1 cellular context compared by ENCODE assay signal in the genomic region with DNA sequence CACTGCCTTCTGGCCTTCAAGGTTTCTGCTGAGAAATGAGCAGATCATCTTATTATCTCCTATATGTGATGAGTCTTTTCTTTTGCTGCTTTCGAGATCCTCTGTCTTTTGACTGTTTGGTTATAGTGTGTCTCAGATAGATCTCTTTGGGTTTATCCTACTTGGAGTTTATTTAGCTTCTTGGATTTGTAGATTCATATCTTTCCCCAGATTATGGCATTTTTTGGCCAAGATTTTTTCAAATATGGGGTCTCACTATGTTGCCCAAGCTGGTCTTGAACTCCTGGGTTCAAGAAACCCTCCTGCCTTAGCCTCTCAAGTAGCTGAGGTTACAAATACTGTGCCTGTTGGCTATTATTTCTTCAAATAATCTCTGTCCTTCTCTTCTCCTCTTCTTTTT.
TF ChIP-seq lines count a peak whose summit lies in the region.

No MANE protein-coding gene starts in this region.

TF ChIP-seq in K562, 482 proteins besides CTCF, POLR2A, EP300 and RAD21 (continued from another document):
- TF ChIP-seq TAF1 (IDR thresholded peaks at IDR 0.05; ENCODE audit: control insufficient read depth, extremely low read depth, insufficient read depth, low read length, severe bottlenecking) (no peak), NEUROD1 (IDR thresholded peaks at IDR 0.05; ENCODE audit: borderline replicate concordance, low read depth, low read length, partially characterized antibody) (no peak), SAP30 (IDR thresholded peaks at IDR 0.05; ENCODE audit: borderline replicate concordance, insufficient read depth, low read depth, low read length, poor library complexity, severe bottlenecking) (no peak), GABPB1 (CRISPR knock-in tag; IDR thresholded peaks at IDR 0.05) (no peak)
- TF ChIP-seq, protein P1, sequence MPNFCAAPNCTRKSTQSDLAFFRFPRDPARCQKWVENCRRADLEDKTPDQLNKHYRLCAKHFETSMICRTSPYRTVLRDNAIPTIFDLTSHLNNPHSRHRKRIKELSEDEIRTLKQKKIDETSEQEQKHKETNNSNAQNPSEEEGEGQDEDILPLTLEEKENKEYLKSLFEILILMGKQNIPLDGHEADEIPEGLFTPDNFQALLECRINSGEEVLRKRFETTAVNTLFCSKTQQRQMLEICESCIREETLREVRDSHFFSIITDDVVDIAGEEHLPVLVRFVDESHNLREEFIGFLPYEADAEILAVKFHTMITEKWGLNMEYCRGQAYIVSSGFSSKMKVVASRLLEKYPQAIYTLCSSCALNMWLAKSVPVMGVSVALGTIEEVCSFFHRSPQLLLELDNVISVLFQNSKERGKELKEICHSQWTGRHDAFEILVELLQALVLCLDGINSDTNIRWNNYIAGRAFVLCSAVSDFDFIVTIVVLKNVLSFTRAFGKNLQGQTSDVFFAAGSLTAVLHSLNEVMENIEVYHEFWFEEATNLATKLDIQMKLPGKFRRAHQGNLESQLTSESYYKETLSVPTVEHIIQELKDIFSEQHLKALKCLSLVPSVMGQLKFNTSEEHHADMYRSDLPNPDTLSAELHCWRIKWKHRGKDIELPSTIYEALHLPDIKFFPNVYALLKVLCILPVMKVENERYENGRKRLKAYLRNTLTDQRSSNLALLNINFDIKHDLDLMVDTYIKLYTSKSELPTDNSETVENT (CRISPR knock-in tag; IDR thresholded peaks at IDR 0.05) = no peak
- TF ChIP-seq, protein P2, sequence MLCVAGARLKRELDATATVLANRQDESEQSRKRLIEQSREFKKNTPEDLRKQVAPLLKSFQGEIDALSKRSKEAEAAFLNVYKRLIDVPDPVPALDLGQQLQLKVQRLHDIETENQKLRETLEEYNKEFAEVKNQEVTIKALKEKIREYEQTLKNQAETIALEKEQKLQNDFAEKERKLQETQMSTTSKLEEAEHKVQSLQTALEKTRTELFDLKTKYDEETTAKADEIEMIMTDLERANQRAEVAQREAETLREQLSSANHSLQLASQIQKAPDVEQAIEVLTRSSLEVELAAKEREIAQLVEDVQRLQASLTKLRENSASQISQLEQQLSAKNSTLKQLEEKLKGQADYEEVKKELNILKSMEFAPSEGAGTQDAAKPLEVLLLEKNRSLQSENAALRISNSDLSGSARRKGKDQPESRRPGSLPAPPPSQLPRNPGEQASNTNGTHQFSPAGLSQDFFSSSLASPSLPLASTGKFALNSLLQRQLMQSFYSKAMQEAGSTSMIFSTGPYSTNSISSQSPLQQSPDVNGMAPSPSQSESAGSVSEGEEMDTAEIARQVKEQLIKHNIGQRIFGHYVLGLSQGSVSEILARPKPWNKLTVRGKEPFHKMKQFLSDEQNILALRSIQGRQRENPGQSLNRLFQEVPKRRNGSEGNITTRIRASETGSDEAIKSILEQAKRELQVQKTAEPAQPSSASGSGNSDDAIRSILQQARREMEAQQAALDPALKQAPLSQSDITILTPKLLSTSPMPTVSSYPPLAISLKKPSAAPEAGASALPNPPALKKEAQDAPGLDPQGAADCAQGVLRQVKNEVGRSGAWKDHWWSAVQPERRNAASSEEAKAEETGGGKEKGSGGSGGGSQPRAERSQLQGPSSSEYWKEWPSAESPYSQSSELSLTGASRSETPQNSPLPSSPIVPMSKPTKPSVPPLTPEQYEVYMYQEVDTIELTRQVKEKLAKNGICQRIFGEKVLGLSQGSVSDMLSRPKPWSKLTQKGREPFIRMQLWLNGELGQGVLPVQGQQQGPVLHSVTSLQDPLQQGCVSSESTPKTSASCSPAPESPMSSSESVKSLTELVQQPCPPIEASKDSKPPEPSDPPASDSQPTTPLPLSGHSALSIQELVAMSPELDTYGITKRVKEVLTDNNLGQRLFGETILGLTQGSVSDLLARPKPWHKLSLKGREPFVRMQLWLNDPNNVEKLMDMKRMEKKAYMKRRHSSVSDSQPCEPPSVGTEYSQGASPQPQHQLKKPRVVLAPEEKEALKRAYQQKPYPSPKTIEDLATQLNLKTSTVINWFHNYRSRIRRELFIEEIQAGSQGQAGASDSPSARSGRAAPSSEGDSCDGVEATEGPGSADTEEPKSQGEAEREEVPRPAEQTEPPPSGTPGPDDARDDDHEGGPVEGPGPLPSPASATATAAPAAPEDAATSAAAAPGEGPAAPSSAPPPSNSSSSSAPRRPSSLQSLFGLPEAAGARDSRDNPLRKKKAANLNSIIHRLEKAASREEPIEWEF (CRISPR knock-in tag; IDR thresholded peaks at IDR 0.05) = no peak
TF ChIP-seq in K562: peak in this region for 0.
